Comparison of ENCODE assay signal across 15 cellular contexts in genomic region chr10:33265621-33266020, GRCh38.
DNase-seq lines count a peak whose midpoint lies in the region; ATAC-seq and TF ChIP-seq lines count a peak whose summit lies in the region.
"Had no signal": no experiment of that assay in that cellular context is flagged by ENCODE, and none has a peak within 500 bp of the region (broad histone marks: within the 10 kb centered on the region; RNA-seq: fewer than 3 reads in every experiment).

No MANE protein-coding gene starts in this region.

- DNase-seq in activated CD4-positive, alpha-beta T cell treated with anti-CD3 and anti-CD28 coated beads for 48 hours: peak; percentile 81
- DNase-seq in activated CD4-positive, alpha-beta T cell treated with anti-CD3 and anti-CD28 coated beads for 1 hour: no peak
- DNase-seq in mammary epithelial cell (no peak), NOMO-1 (lab: John Stamatoyannopoulos, UW; ENCODE audit: unreplicated experiment in 2 of 2) (no peak), A172 (ENCODE audit: low spot score) (no peak)
- DNase-seq in stimulated activated CD8-positive, alpha-beta memory T cell treated with anti-CD3 and anti-CD28 coated beads, Interleukin-15, amount 100 ng/mL, for 24 hours (ENCODE audit: low read depth): peak; percentile 6
- DNase-seq: DND-41, heart right ventricle, NCI-H1930, T-helper 9 cell had no signal

- 96% methylated on average over 4 of the region's 4 CpGs for WGBS in mammary epithelial cell (ENCODE audit: low coverage, missing lambda C conversion rate)

- no peaks in the 10 kb centered on the region for H4K20me1 ChIP-seq in mammary epithelial cell (ENCODE audit: insufficient read depth, low read length)

- peaks cover 29% of the 10 kb centered on the region for H3K36me3 ChIP-seq in mammary epithelial cell (ENCODE audit: insufficient read depth, low read length)
- H3K36me3 ChIP-seq: prostate gland had no signal

- no TSS peak for BruUV-seq in mammary epithelial cell (replicated peaks; lab: Mats Ljungman, UMichigan)

- intact Hi-C loops in mammary epithelial cell (cut with micrococcal nuclease): no loop called here

- dilution Hi-C loops in mammary epithelial cell (cut with HindIII; ENCODE audit: low sequenced_read_pairs): no loop called here

- H3K4me1 ChIP-seq in mammary epithelial cell (ENCODE audit: insufficient read depth, low read length): peaks cover 32% of the 10 kb centered on the region
- H3K4me1 ChIP-seq: prostate gland had no signal

- TF ChIP-seq CTCF in mammary epithelial cell (conservative IDR thresholded peaks at IDR 0.05 in 1 of 2, IDR thresholded peaks at IDR 0.05 in 1 of 2; ENCODE audit: extremely low read depth in 1 of 2, insufficient read depth in 1 of 2, low read depth in 1 of 2, low read length in 2 of 2): no peak

- CTCF ChIA-PET in mammary epithelial cell (lab: Charles Lee; ENCODE audit: low non-redundant PET): no interaction called here

- no peak overlapping the region for H3K4me3 ChIP-seq in mammary epithelial cell (replicated peaks in 1 of 3; ENCODE audit: insufficient read depth in 1 of 3, low read depth in 2 of 3, low read length in 3 of 3)
- H3K4me3 ChIP-seq: heart right ventricle, K562, lung, prostate gland had no signal

- in situ Hi-C loops in mammary epithelial cell (cut with MboI; ENCODE audit: low sequenced_read_pairs in 2 of 2): no loop called here

- H3K79me2 ChIP-seq in mammary epithelial cell (ENCODE audit: insufficient read depth, low read length): peaks cover 44% of the 10 kb centered on the region

- no peak overlapping the region for H3K4me2 ChIP-seq in mammary epithelial cell (ENCODE audit: insufficient read depth, low read depth, low read length)

- H2AFZ ChIP-seq in mammary epithelial cell (ENCODE audit: low read depth, low read length): no peak overlapping the region

- peak overlapping the region; percentile 100 for H3K27ac ChIP-seq in mammary epithelial cell (ENCODE audit: insufficient read depth, low read depth, low read length)
- H3K27ac ChIP-seq: prostate gland had no signal

- H3K9ac ChIP-seq in mammary epithelial cell (ENCODE audit: insufficient read depth, low read length): no peak overlapping the region

- ATAC-seq in HG03520 (IDR thresholded peaks at IDR 0.05; ENCODE audit: unreplicated experiment) (peak; percentile 42), GM21390 (IDR thresholded peaks at IDR 0.05; ENCODE audit: unreplicated experiment) (no peak)
- ATAC-seq: K562 had no signal

- no peaks in the 10 kb centered on the region for H3K27me3 ChIP-seq in mammary epithelial cell (ENCODE audit: insufficient read depth, low read length)
- H3K27me3 ChIP-seq: heart right ventricle had no signal

- no peaks in the 10 kb centered on the region for H3K9me3 ChIP-seq in mammary epithelial cell (replicated peaks; ENCODE audit: insufficient read depth, low read length)
- H3K9me3 ChIP-seq: heart right ventricle, prostate gland had no signal

Comparison
In these comparisons a context has a peak if more than half of its experiments do, and no peak if none do; other contexts are left out.
1. DNase-seq: peak in activated CD4-positive, alpha-beta T cell treated with anti-CD3 and anti-CD28 coated beads for 48 hours (single experiment) and stimulated activated CD8-positive, alpha-beta memory T cell treated with anti-CD3 and anti-CD28 coated beads, Interleukin-15, amount 100 ng/mL, for 24 hours (single experiment); none in activated CD4-positive, alpha-beta T cell treated with anti-CD3 and anti-CD28 coated beads for 1 hour (single experiment), mammary epithelial cell (single experiment), NOMO-1 (0 of 2) and A172 (single experiment).